40 cellular contexts compared by ENCODE assay signal in the genomic region with DNA sequence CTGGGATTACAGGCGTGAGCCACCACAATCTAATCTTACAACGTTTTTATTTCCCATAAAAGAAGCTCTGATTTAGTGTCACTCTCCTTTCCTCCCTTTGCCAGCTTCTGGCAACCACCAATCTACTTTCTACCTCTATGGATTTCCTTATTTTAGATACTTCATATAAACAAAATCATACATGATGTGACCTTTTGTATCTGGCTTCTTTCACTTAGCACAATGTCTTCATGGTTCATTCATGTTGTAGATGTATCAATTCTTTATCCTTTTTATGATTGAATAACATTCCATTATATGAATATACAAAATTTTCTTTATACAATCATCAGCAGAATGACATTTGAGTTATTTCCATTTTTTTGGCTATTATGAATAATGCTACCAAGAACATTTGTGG.
"Had no signal": no experiment of that assay in that cellular context is flagged by ENCODE, and none has a peak within 500 bp of the region (broad histone marks: within the 10 kb centered on the region; RNA-seq: fewer than 3 reads in every experiment).

No MANE protein-coding gene starts in this region.

- H3K27ac ChIP-seq: adrenal gland, ascending aorta, body of pancreas, brain microvascular endothelial cell, breast epithelium, cardiac muscle cell had no signal

- ATAC-seq: activated naive CD4-positive, alpha-beta T cell treated with anti-CD3 and anti-CD28 coated beads, Interleukin-2, amount 50 U/mL, for 72 hours; activated naive CD8-positive, alpha-beta T cell treated with anti-CD3 and anti-CD28 coated beads, Interleukin-2, amount 50 U/mL, for 24 hours; activated T-cell treated with anti-CD3 and anti-CD28 coated beads, Interleukin-2, amount 50 U/mL, for 4 hours; activated T-cell treated with anti-CD3 and anti-CD28 coated beads, Interleukin-2, amount 50 U/mL, for 72 hours; body of pancreas had no signal

- H3K27me3 ChIP-seq: adrenal gland, ascending aorta, body of pancreas, brain microvascular endothelial cell, breast epithelium, cardiac muscle cell had no signal

- H3K27ac Mint-ChIP-seq: activated naive CD4-positive, alpha-beta T cell treated with anti-CD3 and anti-CD28 coated beads for 36 hours; activated naive CD4-positive, alpha-beta T cell treated with anti-CD3 and anti-CD28 coated beads, Interleukin-2, amount 10 ng/mL, durations not matched to agents 7 days and 5 days; activated naive CD4-positive, alpha-beta T cell treated with anti-CD3 and anti-CD28 coated beads, Interleukin-2, amount 50 U/mL, for 24 hours; activated naive CD4-positive, alpha-beta T cell treated with anti-CD3 and anti-CD28 coated beads, Interleukin-2, amount 50 U/mL, for 72 hours; activated naive CD8-positive, alpha-beta T cell; activated naive CD8-positive, alpha-beta T cell treated with anti-CD3 and anti-CD28 coated beads for 36 hours; activated naive CD8-positive, alpha-beta T cell treated with anti-CD3 and anti-CD28 coated beads, Interleukin-2, amount 10 ng/mL, durations not matched to agents 7 days and 5 days; activated naive CD8-positive, alpha-beta T cell treated with anti-CD3 and anti-CD28 coated beads, Interleukin-2, amount 50 U/mL, for 24 hours; activated T-cell treated with anti-CD3 and anti-CD28 coated beads, Interleukin-2, amount 50 U/mL, for 24 hours; activated T-cell treated with anti-CD3 and anti-CD28 coated beads, Interleukin-2, amount 50 U/mL, for 72 hours; activated T-helper 1 cell treated with anti-CD3 and anti-CD28 coated beads, Interleukin-12 subunit alpha, Interleukin-12 subunit beta, Interleukin-2, Interleukin-4 antibody, amounts not matched to agents 30 ng/mL and 10 ng/mL and 1 ng/mL, durations not matched to agents 14 hours and 24 hours and 36 hours; activated T-helper 2 cell treated with anti-CD3 and anti-CD28 coated beads, Interferon-gamma antibody, Interleukin-2, Interleukin-4, amounts not matched to agents 10 μg/mL and 5 μg/mL and 100 μg/mL, durations not matched to agents 14 hours and 24 hours and 36 hours; brain had no signal

- H3K36me3 Mint-ChIP-seq: activated naive CD4-positive, alpha-beta T cell treated with anti-CD3 and anti-CD28 coated beads, Interleukin-2, amount 10 ng/mL, durations not matched to agents 7 days and 5 days; activated naive CD8-positive, alpha-beta T cell treated with anti-CD3 and anti-CD28 coated beads for 36 hours; activated naive CD8-positive, alpha-beta T cell treated with anti-CD3 and anti-CD28 coated beads, Interleukin-2, amount 10 ng/mL, durations not matched to agents 7 days and 5 days; brain had no signal

- H3K36me3 ChIP-seq: adrenal gland, ascending aorta, brain microvascular endothelial cell, breast epithelium, cardiac muscle cell had no signal

- H3K9me3 ChIP-seq: adrenal gland, ascending aorta, body of pancreas, breast epithelium had no signal

- H3K4me3 Mint-ChIP-seq: activated naive CD4-positive, alpha-beta T cell treated with anti-CD3 and anti-CD28 coated beads for 36 hours; activated naive CD4-positive, alpha-beta T cell treated with anti-CD3 and anti-CD28 coated beads, Interleukin-2, amount 10 ng/mL, durations not matched to agents 7 days and 5 days; activated naive CD4-positive, alpha-beta T cell treated with anti-CD3 and anti-CD28 coated beads, Interleukin-2, amount 50 U/mL, for 24 hours; activated naive CD8-positive, alpha-beta T cell; activated naive CD8-positive, alpha-beta T cell treated with anti-CD3 and anti-CD28 coated beads for 36 hours; activated naive CD8-positive, alpha-beta T cell treated with anti-CD3 and anti-CD28 coated beads, Interleukin-2, amount 10 ng/mL, durations not matched to agents 7 days and 5 days; activated naive CD8-positive, alpha-beta T cell treated with anti-CD3 and anti-CD28 coated beads, Interleukin-2, amount 50 U/mL, for 24 hours; activated T-cell treated with anti-CD3 and anti-CD28 coated beads, Interleukin-2, amount 50 U/mL, for 24 hours; activated T-cell treated with anti-CD3 and anti-CD28 coated beads, Interleukin-2, amount 50 U/mL, for 4 hours; activated T-cell treated with anti-CD3 and anti-CD28 coated beads, Interleukin-2, amount 50 U/mL, for 72 hours; activated T-helper 1 cell treated with anti-CD3 and anti-CD28 coated beads, Interleukin-12 subunit alpha, Interleukin-12 subunit beta, Interleukin-2, Interleukin-4 antibody, amounts not matched to agents 30 ng/mL and 10 ng/mL and 1 ng/mL, durations not matched to agents 14 hours and 24 hours and 36 hours; brain; central memory CD8-positive, alpha-beta T cell had no signal

- H3K4me1 Mint-ChIP-seq: activated naive CD4-positive, alpha-beta T cell treated with anti-CD3 and anti-CD28 coated beads, Interleukin-2, amount 10 ng/mL, durations not matched to agents 7 days and 5 days; activated naive CD4-positive, alpha-beta T cell treated with anti-CD3 and anti-CD28 coated beads, Interleukin-2, amount 50 U/mL, for 24 hours; activated naive CD8-positive, alpha-beta T cell treated with anti-CD3 and anti-CD28 coated beads for 36 hours; activated naive CD8-positive, alpha-beta T cell treated with anti-CD3 and anti-CD28 coated beads, Interleukin-2, amount 10 ng/mL, durations not matched to agents 7 days and 5 days; activated naive CD8-positive, alpha-beta T cell treated with anti-CD3 and anti-CD28 coated beads, Interleukin-2, amount 50 U/mL, for 24 hours; central memory CD8-positive, alpha-beta T cell had no signal

- H3K27me3 Mint-ChIP-seq: brain had no signal

- DNase-seq: activated effector memory CD4-positive, alpha-beta T cell treated with anti-CD3 and anti-CD28 coated beads, Interleukin-2, amount 50 U/mL, for 16 hours; activated effector memory CD4-positive, alpha-beta T cell treated with Interleukin-2 at 50 U/mL for 16 hours; activated gamma-delta T cell; activated gamma-delta T cell treated with Interleukin-2 at 50 U/mL for 16 hours; activated naive CD4-positive, alpha-beta T cell; activated naive CD4-positive, alpha-beta T cell treated with anti-CD3 and anti-CD28 coated beads for 36 hours; activated naive CD4-positive, alpha-beta T cell treated with anti-CD3 and anti-CD28 coated beads, Interleukin-2, amount 10 ng/mL, durations not matched to agents 7 days and 5 days; activated naive CD4-positive, alpha-beta T cell treated with anti-CD3 and anti-CD28 coated beads, Interleukin-2, amount 50 U/mL, for 16 hours; activated naive CD4-positive, alpha-beta T cell treated with Interleukin-2 at 50 U/mL for 16 hours; activated naive CD8-positive, alpha-beta T cell treated with anti-CD3 and anti-CD28 coated beads for 36 hours; activated naive CD8-positive, alpha-beta T cell treated with anti-CD3 and anti-CD28 coated beads, Interleukin-2, amount 10 ng/mL, durations not matched to agents 7 days and 5 days; activated naive CD8-positive, alpha-beta T cell treated with anti-CD3 and anti-CD28 coated beads, Interleukin-2, amount 50 U/mL, for 24 hours; activated T-cell treated with anti-CD3 and anti-CD28 coated beads for 4 hours; activated T-cell treated with anti-CD3 and anti-CD28 coated beads, Interleukin-2, amount 50 U/mL, for 1 hour; activated T-cell treated with anti-CD3 and anti-CD28 coated beads, Interleukin-2, amount 50 U/mL, for 24 hours; activated T-cell treated with anti-CD3 and anti-CD28 coated beads, Interleukin-2, amount 50 U/mL, for 4 hours; activated T-cell treated with anti-CD3 and anti-CD28 coated beads, Interleukin-2, amount 50 U/mL, for 48 hours; activated T-cell treated with anti-CD3 and anti-CD28 coated beads, Interleukin-2, amount 50 U/mL, for 72 hours; adrenal gland; amniotic stem cell; amygdala; anterior cingulate cortex; aorta; body of pancreas; brain microvascular endothelial cell; caudate nucleus; central memory CD4-positive, alpha-beta T cell; cerebellar nuclear complex had no signal

- H3K4me1 ChIP-seq: adrenal gland, ascending aorta, breast epithelium had no signal

- H3K4me3 ChIP-seq: adrenal gland, ascending aorta, body of pancreas, breast epithelium, cardiac muscle cell had no signal

- FAIRE-seq: astrocyte, bronchial epithelial cell had no signal
